ENCODE assay signal across 12 cellular contexts in the genomic region with DNA sequence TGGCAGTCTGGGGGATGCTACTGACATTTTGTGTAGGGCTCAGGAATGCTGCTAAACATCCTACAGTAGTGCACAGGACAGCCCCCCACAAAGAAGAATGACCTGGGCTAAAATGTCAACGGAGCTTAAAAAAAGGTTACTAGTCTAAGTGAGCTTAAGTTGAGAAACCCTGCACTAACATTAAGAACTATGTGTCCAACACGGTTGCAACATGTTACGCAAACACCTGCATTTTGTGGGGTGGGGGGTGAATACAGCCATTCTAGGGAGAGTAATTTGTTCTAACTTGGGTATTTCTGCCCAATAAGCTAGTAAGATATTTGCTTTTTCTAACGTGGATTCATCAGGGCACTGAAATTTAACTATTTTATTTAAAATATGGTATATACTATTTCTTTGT.
"Had no signal": no experiment of that assay in that cellular context is flagged by ENCODE, and none has a peak within 500 bp of the region (broad histone marks: within the 10 kb centered on the region; RNA-seq: fewer than 3 reads in every experiment).

No MANE protein-coding gene starts in this region.

- ATAC-seq: foreskin keratinocyte; stimulated activated memory B cell treated with anti-CD40 and anti-IgM and Interleukin-4, amounts not matched to agents 10 μg/mL and 1 μg/mL and 100 μg/mL, for 72 hours had no signal

- H2AFZ ChIP-seq: parathyroid adenoma had no signal

- H3K4me1 ChIP-seq: foreskin keratinocyte, parathyroid adenoma had no signal

- H3K9ac ChIP-seq: parathyroid adenoma had no signal

- H3K27me3 ChIP-seq: foreskin keratinocyte, transverse colon had no signal

- H3K27ac ChIP-seq: foreskin keratinocyte, parathyroid adenoma, skin epidermis had no signal

- H3K9me3 ChIP-seq: transverse colon had no signal

- H3K36me3 ChIP-seq: transverse colon had no signal

- H3K36me3 Mint-ChIP-seq: activated naive CD8-positive, alpha-beta T cell treated with anti-CD3 and anti-CD28 coated beads for 36 hours; stimulated activated memory B cell treated with anti-CD40 and anti-IgM and Interleukin-4, amounts not matched to agents 10 μg/mL and 1 μg/mL and 100 μg/mL, for 72 hours had no signal

- H3K27ac Mint-ChIP-seq: activated naive CD8-positive, alpha-beta T cell treated with anti-CD3 and anti-CD28 coated beads for 36 hours; stimulated activated memory B cell treated with anti-CD40 and anti-IgM and Interleukin-4, amounts not matched to agents 10 μg/mL and 1 μg/mL and 100 μg/mL, for 72 hours had no signal

- H3K27me3 Mint-ChIP-seq: activated naive CD8-positive, alpha-beta T cell treated with anti-CD3 and anti-CD28 coated beads for 36 hours had no signal

- H3K4me3 Mint-ChIP-seq: activated naive CD8-positive, alpha-beta T cell treated with anti-CD3 and anti-CD28 coated beads for 36 hours; stimulated activated memory B cell treated with anti-CD40 and anti-IgM and Interleukin-4, amounts not matched to agents 10 μg/mL and 1 μg/mL and 100 μg/mL, for 72 hours had no signal

- DNase-seq: activated CD4-positive, alpha-beta T cell treated with anti-CD3 and anti-CD28 coated beads for 1 hour; activated CD4-positive, alpha-beta T cell treated with anti-CD3 and anti-CD28 coated beads, Interleukin-2, amount 50 U/mL, for 48 hours; activated gamma-delta T cell treated with Interleukin-2 at 50 U/mL for 16 hours; activated naive CD8-positive, alpha-beta T cell treated with anti-CD3 and anti-CD28 coated beads for 36 hours; activated T-cell treated with anti-CD3 and anti-CD28 coated beads, Interleukin-2, amount 50 U/mL, for 48 hours; foreskin keratinocyte; head of caudate nucleus; T-helper 9 cell; transverse colon had no signal

- H3K4me1 Mint-ChIP-seq: activated naive CD8-positive, alpha-beta T cell treated with anti-CD3 and anti-CD28 coated beads for 36 hours; stimulated activated memory B cell treated with anti-CD40 and anti-IgM and Interleukin-4, amounts not matched to agents 10 μg/mL and 1 μg/mL and 100 μg/mL, for 72 hours had no signal

- H3K4me3 ChIP-seq: skin epidermis, transverse colon had no signal

- H3K9me3 Mint-ChIP-seq: activated naive CD8-positive, alpha-beta T cell treated with anti-CD3 and anti-CD28 coated beads for 36 hours had no signal

- H3K79me2 ChIP-seq: parathyroid adenoma had no signal
